Comparison of ENCODE assay signal across 9 cellular contexts in genomic region chr17:49851387-49852291, GRCh38. TPM values are rescaled to one million over a fixed set of nuclear protein-coding genes. Genes with fewer than 3 reads are reported as not detected.
A peak's percentile ranks its signal among the peaks of the same experiment; 100 is the strongest.
DNase-seq lines count a peak whose midpoint lies in the region; ATAC-seq, FAIRE-seq and TF ChIP-seq lines count a peak whose summit lies in the region.
"Had no signal": no experiment of that assay in that cellular context is flagged by ENCODE, and none has a peak within 500 bp of the region (broad histone marks: within the 10 kb centered on the region; RNA-seq: fewer than 3 reads in every experiment).

No MANE protein-coding gene starts in this region.

- DNase-seq in Daoy (ENCODE audit: low read depth) (peak; percentile 69), LoVo (ENCODE audit: low spot score) (peak; percentile 38), WERI-Rb-1 (peak; percentile 91), mammary epithelial cell (no peak), keratinocyte (ENCODE audit: low read depth, low spot score) (no peak), SHP77 treated with DMSO at 0.1 percent for 48 hours (lab: John Stamatoyannopoulos, UW) (no peak)
- DNase-seq in stimulated activated CD4-positive, alpha-beta T cell treated with anti-CD3 and anti-CD28 coated beads, Interleukin-12 subunit alpha, Interleukin-12 subunit beta, amount 100 ng/mL, for 48 hours (ENCODE audit: low read depth in 2 of 3, low spot score in 1 of 3), result peak; percentile 50 to 65 (median 61)

- intact Hi-C loops in mammary epithelial cell (cut with micrococcal nuclease), result loop anchor here (5.0 kb wide), 1 partner anchor 144 kb away; the partner anchor contains the start of gene SLC35B1

- CTCF ChIA-PET in mammary epithelial cell (lab: Charles Lee; ENCODE audit: low non-redundant PET), result no interaction called here

- H3K27me3 ChIP-seq in WERI-Rb-1 (ENCODE audit: insufficient read depth, low read depth, severe bottlenecking), result no peaks in the 10 kb centered on the region
- H3K27me3 ChIP-seq in mammary epithelial cell (ENCODE audit: insufficient read depth, low read length), result peaks cover 6% of the 10 kb centered on the region
- H3K27me3 ChIP-seq in keratinocyte (ENCODE audit: control insufficient read depth, extremely low read depth, insufficient read depth, low read length), result peaks cover 44% of the 10 kb centered on the region

- peak; percentile 95 for TF ChIP-seq CTCF in WERI-Rb-1 (IDR thresholded peaks at IDR 0.05; ENCODE audit: low read depth, low read length)
- TF ChIP-seq CTCF in mammary epithelial cell (conservative IDR thresholded peaks at IDR 0.05 in 1 of 2, IDR thresholded peaks at IDR 0.05 in 1 of 2; ENCODE audit: extremely low read depth in 1 of 2, insufficient read depth in 1 of 2, low read depth in 1 of 2, low read length in 2 of 2), result peak; percentile 23 to 36
- TF ChIP-seq CTCF in keratinocyte (optimal IDR thresholded peaks at IDR 0.05 in 1 of 3, IDR thresholded peaks at IDR 0.05 in 1 of 3, conservative IDR thresholded peaks at IDR 0.05 in 1 of 3; ENCODE audit: extremely low read depth in 1 of 3, insufficient read depth in 2 of 3, low read length in 3 of 3), result peak; percentile 58 to 68 (median 64)

- H3K4me3 ChIP-seq in WERI-Rb-1 (ENCODE audit: low read depth, low read length), result peak overlapping the region; percentile 36
- peak overlapping the region; percentile 29 to 44 (median 41) for H3K4me3 ChIP-seq in mammary epithelial cell (replicated peaks in 1 of 3; ENCODE audit: insufficient read depth in 1 of 3, low read depth in 2 of 3, low read length in 3 of 3)
- H3K4me3 ChIP-seq in keratinocyte (ENCODE audit: control insufficient read depth in 2 of 3, extremely low read depth in 1 of 3, insufficient read depth in 2 of 3, low read depth in 1 of 3, low read length in 3 of 3), result peak overlapping the region; percentile 31 to 68 (median 67)

- H3K4me2 ChIP-seq in mammary epithelial cell (ENCODE audit: insufficient read depth, low read depth, low read length) (peak overlapping the region; percentile 88), keratinocyte (ENCODE audit: control insufficient read depth, extremely low read depth, insufficient read depth, low read depth, low read length) (peak overlapping the region; percentile 87)

- H3K4me1 ChIP-seq in mammary epithelial cell (ENCODE audit: insufficient read depth, low read length) (peaks cover 9% of the 10 kb centered on the region), keratinocyte (ENCODE audit: control insufficient read depth, extremely low read depth, insufficient read depth, low read length) (peaks cover 4% of the 10 kb centered on the region)

- dilution Hi-C loops in mammary epithelial cell (cut with HindIII; ENCODE audit: low sequenced_read_pairs), result loop anchor here (5.0 kb wide), 3 partner anchors 36 to 86 kb away; no protein-coding TSS in a partner anchor
- dilution Hi-C loops in keratinocyte (cut with MboI; ENCODE audit: extremely low pct_ligation_motif_present, low sequenced_read_pairs), result no loop called here

- H3K36me3 ChIP-seq in WERI-Rb-1, result no peaks in the 10 kb centered on the region
- no peaks in the 10 kb centered on the region for H3K36me3 ChIP-seq in mammary epithelial cell (ENCODE audit: insufficient read depth, low read length)
- H3K36me3 ChIP-seq in keratinocyte (ENCODE audit: control insufficient read depth in 2 of 2, extremely low read depth in 1 of 2, insufficient read depth in 2 of 2, low read length in 2 of 2), result peaks cover 0 to 2% of the 10 kb centered on the region in 2 experiments

- H4K20me1 ChIP-seq in mammary epithelial cell (ENCODE audit: insufficient read depth, low read length), result no peaks in the 10 kb centered on the region
- no peaks in the 10 kb centered on the region for H4K20me1 ChIP-seq in keratinocyte (ENCODE audit: control insufficient read depth, extremely low read depth, insufficient read depth, low read length)

- no peaks in the 10 kb centered on the region for H3K9me1 ChIP-seq in keratinocyte (ENCODE audit: control insufficient read depth, extremely low read depth, insufficient read depth, low read length)

- FAIRE-seq in keratinocyte (lab: Jason Lieb, UNC), result no peak

- H3K27ac ChIP-seq in WERI-Rb-1 (peak overlapping the region; percentile 5; the same call in 1 of the 2 replicates), mammary epithelial cell (ENCODE audit: insufficient read depth, low read depth, low read length) (no peak overlapping the region), keratinocyte (ENCODE audit: control insufficient read depth, insufficient read depth, low read length) (no peak overlapping the region)

- H3K79me2 ChIP-seq in mammary epithelial cell (ENCODE audit: insufficient read depth, low read length) (no peaks in the 10 kb centered on the region), keratinocyte (ENCODE audit: control insufficient read depth, insufficient read depth, low read length) (no peaks in the 10 kb centered on the region)

- H2AFZ ChIP-seq in mammary epithelial cell (ENCODE audit: low read depth, low read length) (peak overlapping the region; percentile 84), keratinocyte (ENCODE audit: control insufficient read depth, low read length) (peak overlapping the region; percentile 74)

- WGBS in mammary epithelial cell (ENCODE audit: low coverage, missing lambda C conversion rate), result 26% methylated on average over 17 of the region's 55 CpGs

- H3K9ac ChIP-seq in mammary epithelial cell (ENCODE audit: insufficient read depth, low read length) (no peak overlapping the region), keratinocyte (ENCODE audit: control insufficient read depth, extremely low read depth, insufficient read depth, low read length) (peak overlapping the region; percentile 38)

- ATAC-seq in HG02973 (IDR thresholded peaks at IDR 0.05; ENCODE audit: unreplicated experiment), result no peak

- no TSS peak for BruUV-seq in mammary epithelial cell (replicated peaks; lab: Mats Ljungman, UMichigan)

- no peaks in the 10 kb centered on the region for H3K9me3 ChIP-seq in WERI-Rb-1 (ENCODE audit: severe bottlenecking)
- H3K9me3 ChIP-seq in mammary epithelial cell (replicated peaks; ENCODE audit: insufficient read depth, low read length), result no peaks in the 10 kb centered on the region
- no peaks in the 10 kb centered on the region for H3K9me3 ChIP-seq in keratinocyte (ENCODE audit: control insufficient read depth, low read depth, low read length)

- in situ Hi-C loops in mammary epithelial cell (cut with MboI; ENCODE audit: low sequenced_read_pairs in 2 of 2), result loop anchor here in 1 of 2 donors (10.0 kb wide), 1 partner anchor 287 kb away; no protein-coding TSS in a partner anchor

RNA-seq across cellular contexts. Expression of gene TAC4, which starts 3.8 kb away (rescaled TPM):
- total RNA-seq in Daoy (2014; rRNA removed; shearing (Covaris generic)), result not detected in 2 replicates
- not detected for total RNA-seq in mammary epithelial cell
- not detected for polyA plus RNA-seq in mammary epithelial cell
- not detected for polyA minus RNA-seq in mammary epithelial cell
- not detected in 3 replicates for polyA plus RNA-seq in keratinocyte
- polyA plus RNA-seq in keratinocyte (2011; ENCODE audit: low read depth), result not detected
- polyA plus RNA-seq in keratinocyte (2011; cell fraction: cytosol; rRNA removed), result not detected in 2 replicates
- not detected in 2 replicates for polyA plus RNA-seq in keratinocyte (2011; cell fraction: nucleus; rRNA removed)
- polyA plus RNA-seq in keratinocyte (2012; ENCODE audit: low replicate concordance), result not detected in 2 replicates
- not detected in 3 replicates for polyA minus RNA-seq in keratinocyte
- polyA minus RNA-seq in keratinocyte (2011; cell fraction: cytosol; rRNA and poly(A)+ RNA removed), result not detected
- polyA minus RNA-seq in keratinocyte (2011; cell fraction: nucleus; rRNA and poly(A)+ RNA removed), result not detected in 2 replicates
- total RNA-seq: glomerular endothelial cell had no signal

Comparison
In these comparisons a context has a peak if more than half of its experiments do, and no peak if none do; other contexts are left out.
1. DNase-seq: peak in Daoy (single experiment), LoVo (single experiment), WERI-Rb-1 (single experiment) and stimulated activated CD4-positive, alpha-beta T cell treated with anti-CD3 and anti-CD28 coated beads, Interleukin-12 subunit alpha, Interleukin-12 subunit beta, amount 100 ng/mL, for 48 hours (3 of 3); none in mammary epithelial cell (single experiment), keratinocyte (single experiment) and SHP77 treated with DMSO at 0.1 percent for 48 hours (single experiment).
2. CTCF ChIP-seq: peak in every context shown above with its lines; median percentile 95 in WERI-Rb-1; 64 in keratinocyte; 30 in mammary epithelial cell.
3. Peak in every context shown above with its lines, with median percentiles within 50 percentile points of each other: H3K4me3 ChIP-seq.